In the genomic region with DNA sequence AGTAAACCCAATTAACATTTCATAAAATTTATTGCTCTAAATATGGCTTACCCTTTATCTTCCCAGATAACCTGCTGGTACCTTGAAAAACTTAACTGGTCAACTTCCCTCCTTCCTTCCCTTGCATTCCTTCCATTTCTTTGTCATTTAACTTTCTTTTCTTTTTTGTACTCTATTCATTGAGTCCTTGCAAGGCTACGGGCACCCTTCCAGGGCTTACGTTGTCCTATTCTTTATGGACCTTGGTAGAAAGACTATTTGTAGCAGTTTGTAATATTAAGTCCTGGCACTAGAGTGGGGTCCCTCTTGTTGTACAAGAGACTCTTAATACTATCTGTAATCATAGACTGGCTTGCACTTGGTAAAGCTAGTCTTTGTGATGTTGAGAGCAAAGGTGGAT, we compare ENCODE assay signal across 2 cellular contexts.
TF ChIP-seq lines count a peak whose summit lies in the region.

No MANE protein-coding gene starts in this region.

TF ChIP-seq in GM23338, 12 proteins besides CTCF, POLR2A, EP300 and RAD21 (continued from another document):
- TF ChIP-seq, protein P1, sequence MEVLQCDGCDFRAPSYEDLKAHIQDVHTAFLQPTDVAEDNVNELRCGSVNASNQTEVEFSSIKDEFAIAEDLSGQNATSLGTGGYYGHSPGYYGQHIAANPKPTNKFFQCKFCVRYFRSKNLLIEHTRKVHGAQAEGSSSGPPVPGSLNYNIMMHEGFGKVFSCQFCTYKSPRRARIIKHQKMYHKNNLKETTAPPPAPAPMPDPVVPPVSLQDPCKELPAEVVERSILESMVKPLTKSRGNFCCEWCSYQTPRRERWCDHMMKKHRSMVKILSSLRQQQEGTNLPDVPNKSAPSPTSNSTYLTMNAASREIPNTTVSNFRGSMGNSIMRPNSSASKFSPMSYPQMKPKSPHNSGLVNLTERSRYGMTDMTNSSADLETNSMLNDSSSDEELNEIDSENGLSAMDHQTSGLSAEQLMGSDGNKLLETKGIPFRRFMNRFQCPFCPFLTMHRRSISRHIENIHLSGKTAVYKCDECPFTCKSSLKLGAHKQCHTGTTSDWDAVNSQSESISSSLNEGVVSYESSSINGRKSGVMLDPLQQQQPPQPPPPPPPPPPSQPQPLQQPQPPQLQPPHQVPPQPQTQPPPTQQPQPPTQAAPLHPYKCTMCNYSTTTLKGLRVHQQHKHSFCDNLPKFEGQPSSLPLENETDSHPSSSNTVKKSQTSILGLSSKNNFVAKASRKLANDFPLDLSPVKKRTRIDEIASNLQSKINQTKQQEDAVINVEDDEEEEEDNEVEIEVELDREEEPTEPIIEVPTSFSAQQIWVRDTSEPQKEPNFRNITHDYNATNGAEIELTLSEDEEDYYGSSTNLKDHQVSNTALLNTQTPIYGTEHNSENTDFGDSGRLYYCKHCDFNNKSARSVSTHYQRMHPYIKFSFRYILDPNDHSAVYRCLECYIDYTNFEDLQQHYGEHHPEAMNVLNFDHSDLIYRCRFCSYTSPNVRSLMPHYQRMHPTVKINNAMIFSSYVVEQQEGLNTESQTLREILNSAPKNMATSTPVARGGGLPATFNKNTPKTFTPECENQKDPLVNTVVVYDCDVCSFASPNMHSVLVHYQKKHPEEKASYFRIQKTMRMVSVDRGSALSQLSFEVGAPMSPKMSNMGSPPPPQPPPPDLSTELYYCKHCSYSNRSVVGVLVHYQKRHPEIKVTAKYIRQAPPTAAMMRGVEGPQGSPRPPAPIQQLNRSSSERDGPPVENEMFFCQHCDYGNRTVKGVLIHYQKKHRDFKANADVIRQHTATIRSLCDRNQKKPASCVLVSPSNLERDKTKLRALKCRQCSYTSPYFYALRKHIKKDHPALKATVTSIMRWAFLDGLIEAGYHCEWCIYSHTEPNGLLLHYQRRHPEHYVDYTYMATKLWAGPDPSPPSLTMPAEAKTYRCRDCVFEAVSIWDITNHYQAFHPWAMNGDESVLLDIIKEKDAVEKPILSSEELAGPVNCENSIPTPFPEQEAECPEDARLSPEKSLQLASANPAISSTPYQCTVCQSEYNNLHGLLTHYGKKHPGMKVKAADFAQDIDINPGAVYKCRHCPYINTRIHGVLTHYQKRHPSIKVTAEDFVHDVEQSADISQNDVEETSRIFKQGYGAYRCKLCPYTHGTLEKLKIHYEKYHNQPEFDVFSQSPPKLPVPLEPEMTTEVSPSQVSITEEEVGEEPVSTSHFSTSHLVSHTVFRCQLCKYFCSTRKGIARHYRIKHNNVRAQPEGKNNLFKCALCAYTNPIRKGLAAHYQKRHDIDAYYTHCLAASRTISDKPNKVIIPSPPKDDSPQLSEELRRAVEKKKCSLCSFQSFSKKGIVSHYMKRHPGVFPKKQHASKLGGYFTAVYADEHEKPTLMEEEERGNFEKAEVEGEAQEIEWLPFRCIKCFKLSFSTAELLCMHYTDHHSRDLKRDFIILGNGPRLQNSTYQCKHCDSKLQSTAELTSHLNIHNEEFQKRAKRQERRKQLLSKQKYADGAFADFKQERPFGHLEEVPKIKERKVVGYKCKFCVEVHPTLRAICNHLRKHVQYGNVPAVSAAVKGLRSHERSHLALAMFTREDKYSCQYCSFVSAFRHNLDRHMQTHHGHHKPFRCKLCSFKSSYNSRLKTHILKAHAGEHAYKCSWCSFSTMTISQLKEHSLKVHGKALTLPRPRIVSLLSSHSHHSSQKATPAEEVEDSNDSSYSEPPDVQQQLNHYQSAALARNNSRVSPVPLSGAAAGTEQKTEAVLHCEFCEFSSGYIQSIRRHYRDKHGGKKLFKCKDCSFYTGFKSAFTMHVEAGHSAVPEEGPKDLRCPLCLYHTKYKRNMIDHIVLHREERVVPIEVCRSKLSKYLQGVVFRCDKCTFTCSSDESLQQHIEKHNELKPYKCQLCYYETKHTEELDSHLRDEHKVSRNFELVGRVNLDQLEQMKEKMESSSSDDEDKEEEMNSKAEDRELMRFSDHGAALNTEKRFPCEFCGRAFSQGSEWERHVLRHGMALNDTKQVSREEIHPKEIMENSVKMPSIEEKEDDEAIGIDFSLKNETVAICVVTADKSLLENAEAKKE (CRISPR knock-in tag; IDR thresholded peaks at IDR 0.05): no peak
- no peak for TF ChIP-seq EZH2phosphoT487 (IDR thresholded peaks at IDR 0.05; ENCODE audit: unreplicated experiment)
TF ChIP-seq in GM23338: peak in this region for 0.

TF ChIP-seq in WTC11, 78 proteins besides CTCF, POLR2A, EP300 and RAD21 (continued from another document):
- TF ChIP-seq, protein P2, sequence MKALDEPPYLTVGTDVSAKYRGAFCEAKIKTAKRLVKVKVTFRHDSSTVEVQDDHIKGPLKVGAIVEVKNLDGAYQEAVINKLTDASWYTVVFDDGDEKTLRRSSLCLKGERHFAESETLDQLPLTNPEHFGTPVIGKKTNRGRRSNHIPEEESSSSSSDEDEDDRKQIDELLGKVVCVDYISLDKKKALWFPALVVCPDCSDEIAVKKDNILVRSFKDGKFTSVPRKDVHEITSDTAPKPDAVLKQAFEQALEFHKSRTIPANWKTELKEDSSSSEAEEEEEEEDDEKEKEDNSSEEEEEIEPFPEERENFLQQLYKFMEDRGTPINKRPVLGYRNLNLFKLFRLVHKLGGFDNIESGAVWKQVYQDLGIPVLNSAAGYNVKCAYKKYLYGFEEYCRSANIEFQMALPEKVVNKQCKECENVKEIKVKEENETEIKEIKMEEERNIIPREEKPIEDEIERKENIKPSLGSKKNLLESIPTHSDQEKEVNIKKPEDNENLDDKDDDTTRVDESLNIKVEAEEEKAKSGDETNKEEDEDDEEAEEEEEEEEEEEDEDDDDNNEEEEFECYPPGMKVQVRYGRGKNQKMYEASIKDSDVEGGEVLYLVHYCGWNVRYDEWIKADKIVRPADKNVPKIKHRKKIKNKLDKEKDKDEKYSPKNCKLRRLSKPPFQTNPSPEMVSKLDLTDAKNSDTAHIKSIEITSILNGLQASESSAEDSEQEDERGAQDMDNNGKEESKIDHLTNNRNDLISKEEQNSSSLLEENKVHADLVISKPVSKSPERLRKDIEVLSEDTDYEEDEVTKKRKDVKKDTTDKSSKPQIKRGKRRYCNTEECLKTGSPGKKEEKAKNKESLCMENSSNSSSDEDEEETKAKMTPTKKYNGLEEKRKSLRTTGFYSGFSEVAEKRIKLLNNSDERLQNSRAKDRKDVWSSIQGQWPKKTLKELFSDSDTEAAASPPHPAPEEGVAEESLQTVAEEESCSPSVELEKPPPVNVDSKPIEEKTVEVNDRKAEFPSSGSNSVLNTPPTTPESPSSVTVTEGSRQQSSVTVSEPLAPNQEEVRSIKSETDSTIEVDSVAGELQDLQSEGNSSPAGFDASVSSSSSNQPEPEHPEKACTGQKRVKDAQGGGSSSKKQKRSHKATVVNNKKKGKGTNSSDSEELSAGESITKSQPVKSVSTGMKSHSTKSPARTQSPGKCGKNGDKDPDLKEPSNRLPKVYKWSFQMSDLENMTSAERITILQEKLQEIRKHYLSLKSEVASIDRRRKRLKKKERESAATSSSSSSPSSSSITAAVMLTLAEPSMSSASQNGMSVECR (CRISPR knock-in tag; IDR thresholded peaks at IDR 0.05; ENCODE audit: borderline replicate concordance): no peak
- TF ChIP-seq, protein P3, sequence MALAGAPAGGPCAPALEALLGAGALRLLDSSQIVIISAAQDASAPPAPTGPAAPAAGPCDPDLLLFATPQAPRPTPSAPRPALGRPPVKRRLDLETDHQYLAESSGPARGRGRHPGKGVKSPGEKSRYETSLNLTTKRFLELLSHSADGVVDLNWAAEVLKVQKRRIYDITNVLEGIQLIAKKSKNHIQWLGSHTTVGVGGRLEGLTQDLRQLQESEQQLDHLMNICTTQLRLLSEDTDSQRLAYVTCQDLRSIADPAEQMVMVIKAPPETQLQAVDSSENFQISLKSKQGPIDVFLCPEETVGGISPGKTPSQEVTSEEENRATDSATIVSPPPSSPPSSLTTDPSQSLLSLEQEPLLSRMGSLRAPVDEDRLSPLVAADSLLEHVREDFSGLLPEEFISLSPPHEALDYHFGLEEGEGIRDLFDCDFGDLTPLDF (CRISPR knock-in tag; IDR thresholded peaks at IDR 0.05): no peak
- TF ChIP-seq ZNF423 (CRISPR knock-in tag; IDR thresholded peaks at IDR 0.05) (no peak), ZNF232 (CRISPR knock-in tag; IDR thresholded peaks at IDR 0.05) (no peak), GTF2I (CRISPR knock-in tag; conservative IDR thresholded peaks at IDR 0.05) (no peak)
- TF ChIP-seq, protein P4, sequence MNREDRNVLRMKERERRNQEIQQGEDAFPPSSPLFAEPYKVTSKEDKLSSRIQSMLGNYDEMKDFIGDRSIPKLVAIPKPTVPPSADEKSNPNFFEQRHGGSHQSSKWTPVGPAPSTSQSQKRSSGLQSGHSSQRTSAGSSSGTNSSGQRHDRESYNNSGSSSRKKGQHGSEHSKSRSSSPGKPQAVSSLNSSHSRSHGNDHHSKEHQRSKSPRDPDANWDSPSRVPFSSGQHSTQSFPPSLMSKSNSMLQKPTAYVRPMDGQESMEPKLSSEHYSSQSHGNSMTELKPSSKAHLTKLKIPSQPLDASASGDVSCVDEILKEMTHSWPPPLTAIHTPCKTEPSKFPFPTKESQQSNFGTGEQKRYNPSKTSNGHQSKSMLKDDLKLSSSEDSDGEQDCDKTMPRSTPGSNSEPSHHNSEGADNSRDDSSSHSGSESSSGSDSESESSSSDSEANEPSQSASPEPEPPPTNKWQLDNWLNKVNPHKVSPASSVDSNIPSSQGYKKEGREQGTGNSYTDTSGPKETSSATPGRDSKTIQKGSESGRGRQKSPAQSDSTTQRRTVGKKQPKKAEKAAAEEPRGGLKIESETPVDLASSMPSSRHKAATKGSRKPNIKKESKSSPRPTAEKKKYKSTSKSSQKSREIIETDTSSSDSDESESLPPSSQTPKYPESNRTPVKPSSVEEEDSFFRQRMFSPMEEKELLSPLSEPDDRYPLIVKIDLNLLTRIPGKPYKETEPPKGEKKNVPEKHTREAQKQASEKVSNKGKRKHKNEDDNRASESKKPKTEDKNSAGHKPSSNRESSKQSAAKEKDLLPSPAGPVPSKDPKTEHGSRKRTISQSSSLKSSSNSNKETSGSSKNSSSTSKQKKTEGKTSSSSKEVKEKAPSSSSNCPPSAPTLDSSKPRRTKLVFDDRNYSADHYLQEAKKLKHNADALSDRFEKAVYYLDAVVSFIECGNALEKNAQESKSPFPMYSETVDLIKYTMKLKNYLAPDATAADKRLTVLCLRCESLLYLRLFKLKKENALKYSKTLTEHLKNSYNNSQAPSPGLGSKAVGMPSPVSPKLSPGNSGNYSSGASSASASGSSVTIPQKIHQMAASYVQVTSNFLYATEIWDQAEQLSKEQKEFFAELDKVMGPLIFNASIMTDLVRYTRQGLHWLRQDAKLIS (CRISPR knock-in tag; IDR thresholded peaks at IDR 0.05; ENCODE audit: borderline replicate concordance): no peak
